In genomic region chr7:98216941-98217622, GRCh38 we compare ENCODE assay signal across 23 cellular contexts. TPM values are rescaled to one million over a fixed set of nuclear protein-coding genes. Genes with fewer than 3 reads are reported as not detected.
DNase-seq lines count a peak whose midpoint lies in the region; ATAC-seq, FAIRE-seq and TF ChIP-seq lines count a peak whose summit lies in the region.
"Had no signal": no experiment of that assay in that cellular context is flagged by ENCODE, and none has a peak within 500 bp of the region (broad histone marks: within the 10 kb centered on the region; RNA-seq: fewer than 3 reads in every experiment).

No MANE protein-coding gene starts in this region.

- no peak for TF ChIP-seq CTCF in right lobe of liver (IDR thresholded peaks at IDR 0.05)
- TF ChIP-seq CTCF in HepG2 (CRISPR knock-in tag; IDR thresholded peaks at IDR 0.05), result no peak
- no peak for TF ChIP-seq CTCF in left ventricle myocardium inferior (IDR thresholded peaks at IDR 0.05; ENCODE audit: borderline replicate concordance)
- no peak for TF ChIP-seq CTCF in HFFc6 (IDR thresholded peaks at IDR 0.05)

- no peak overlapping the region for H2BK5ac ChIP-seq in trophoblast cell (ENCODE audit: low read depth, low read length, poor library complexity)

- TF ChIP-seq RAD21 in HepG2 (CRISPR knock-in tag; IDR thresholded peaks at IDR 0.05), result no peak

- ATAC-seq in right lobe of liver, result no peak
- no peak for ATAC-seq in HepG2
- ATAC-seq in HG02588 (IDR thresholded peaks at IDR 0.05; ENCODE audit: unreplicated experiment), result no peak
- no peak for ATAC-seq in activated CD8-positive, alpha-beta T cell treated with anti-CD3 and anti-CD28 coated beads, Interleukin-2, amount 10 ng/mL, durations not matched to agents 7 days and 5 days
- ATAC-seq: Panc1 had no signal

- no peak overlapping the region for H3K4me3 ChIP-seq in right lobe of liver
- no peak overlapping the region for H3K4me3 ChIP-seq in HepG2 (replicated peaks in 1 of 3; ENCODE audit: insufficient read depth in 1 of 3, low read depth in 2 of 3, low read length in 3 of 3)
- H3K4me3 ChIP-seq in left ventricle myocardium inferior, result no peak overlapping the region
- H3K4me3 ChIP-seq in trophoblast cell (ENCODE audit: low read depth, low read length), result no peak overlapping the region

- CTCF ChIA-PET in HepG2 (lab: Yijun Ruan, JAX; ENCODE audit: low intra/inter-chr PET ratio, low total read pairs), result no interaction called here
- CTCF ChIA-PET in activated CD8-positive, alpha-beta T cell treated with anti-CD3 and anti-CD28 coated beads, Interleukin-2, amount 10 ng/mL, durations not matched to agents 7 days and 5 days (lab: Charles Lee), result no interaction called here

- DNase-seq in right lobe of liver (peak in 2 of 3 donors; percentile 13 to 37), HepG2 (ENCODE audit: low spot score) (no peak), left ventricle myocardium inferior (peak; percentile 10), trophoblast cell (no peak), HFFc6 (no peak)
- no peak for DNase-seq in activated CD8-positive, alpha-beta T cell treated with anti-CD3 and anti-CD28 coated beads, Interleukin-2, amount 10 ng/mL, durations not matched to agents 7 days and 5 days
- DNase-seq: AML-193; CD4-positive, alpha-beta memory T cell; DMS79 treated with DMSO at 0.1 percent for 48 hours; GOT3; NCI-H1436; NCI-H2029 treated with DMSO at 0.1 percent for 48 hours; NCI-H510A; NCI-H82; SHP77 had no signal

- no peak overlapping the region for H4K91ac ChIP-seq in trophoblast cell (ENCODE audit: low read depth, low read length)

- peaks cover 5% of the 10 kb centered on the region for H3K4me1 Mint-ChIP-seq in activated CD8-positive, alpha-beta T cell treated with anti-CD3 and anti-CD28 coated beads, Interleukin-2, amount 10 ng/mL, durations not matched to agents 7 days and 5 days (ENCODE audit: low read depth)
- H3K4me1 Mint-ChIP-seq in HFFc6 (ENCODE audit: low read depth), result peaks cover 16% of the 10 kb centered on the region

- H3K23ac ChIP-seq in trophoblast cell (ENCODE audit: low read length), result no peak overlapping the region

- no peak overlapping the region for H3K18ac ChIP-seq in trophoblast cell (ENCODE audit: low read length)

- H3K79me2 ChIP-seq in HepG2 (ENCODE audit: insufficient read depth, low read length), result no peaks in the 10 kb centered on the region
- H3K79me2 ChIP-seq in trophoblast cell (ENCODE audit: control insufficient read depth, insufficient read depth, low read length, poor library complexity), result no peaks in the 10 kb centered on the region

- H3K36me3 ChIP-seq in right lobe of liver, result peaks cover 0 to 5% (median 0%) of the 10 kb centered on the region in 4 donors
- no peaks in the 10 kb centered on the region; a peak in 1 of 5 replicates for H3K36me3 ChIP-seq in HepG2 (replicated peaks in 1 of 2; ENCODE audit: control insufficient read depth in 1 of 2, insufficient read depth in 2 of 2, low read length in 2 of 2)
- H3K36me3 ChIP-seq in left ventricle myocardium inferior, result peaks cover 48% of the 10 kb centered on the region
- peaks cover 5 to 6% of the 10 kb centered on the region in 2 experiments for H3K36me3 ChIP-seq in trophoblast cell (ENCODE audit: control insufficient read depth in 1 of 2, insufficient read depth in 2 of 2, low read length in 2 of 2)

- H3K4me2 ChIP-seq in HepG2 (ENCODE audit: low read depth, low read length) (no peak overlapping the region), trophoblast cell (ENCODE audit: low read length) (no peak overlapping the region)

- peaks cover 10% of the 10 kb centered on the region for H3K36me3 Mint-ChIP-seq in activated CD8-positive, alpha-beta T cell treated with anti-CD3 and anti-CD28 coated beads, Interleukin-2, amount 10 ng/mL, durations not matched to agents 7 days and 5 days (ENCODE audit: low read depth)
- peaks cover 11% of the 10 kb centered on the region for H3K36me3 Mint-ChIP-seq in HFFc6 (ENCODE audit: low read depth)

- no peaks in the 10 kb centered on the region for H4K20me1 ChIP-seq in HepG2 (ENCODE audit: insufficient read depth, low read length)

- H4K8ac ChIP-seq in trophoblast cell (ENCODE audit: low read depth, low read length), result no peak overlapping the region

- BruUV-seq in HepG2 (replicated peaks; lab: Mats Ljungman, UMichigan), result no TSS peak

- H4K12ac ChIP-seq in trophoblast cell (ENCODE audit: low read depth, low read length), result peak overlapping the region; percentile 56

- H3K27me3 ChIP-seq in right lobe of liver, result no peaks in the 10 kb centered on the region
- no peaks in the 10 kb centered on the region for H3K27me3 ChIP-seq in HepG2 (ENCODE audit: control insufficient read depth in 1 of 2, insufficient read depth in 2 of 2, low read length in 2 of 2)
- H3K27me3 ChIP-seq in left ventricle myocardium inferior (ENCODE audit: low read depth), result peaks cover 2% of the 10 kb centered on the region
- H3K27me3 ChIP-seq in trophoblast cell (ENCODE audit: insufficient read depth, low read length), result no peaks in the 10 kb centered on the region

- H3K4ac ChIP-seq in trophoblast cell (ENCODE audit: low read depth, low read length), result no peak overlapping the region

- H3K4me1 ChIP-seq in right lobe of liver, result no peaks in the 10 kb centered on the region
- peaks cover 30% of the 10 kb centered on the region for H3K4me1 ChIP-seq in HepG2 (ENCODE audit: insufficient read depth, low read length)
- H3K4me1 ChIP-seq in left ventricle myocardium inferior, result no peaks in the 10 kb centered on the region
- peaks cover 0 to under 1% of the 10 kb centered on the region in 2 experiments for H3K4me1 ChIP-seq in trophoblast cell (ENCODE audit: control insufficient read depth in 1 of 2, insufficient read depth in 2 of 2, low read length in 2 of 2)

- no peak overlapping the region for H2AK5ac ChIP-seq in trophoblast cell (ENCODE audit: low read length)

- no peak for TF ChIP-seq EP300 in HepG2 (IDR thresholded peaks at IDR 0.05; ENCODE audit: low read depth in 2 of 2, low read length in 2 of 2)
- TF ChIP-seq EP300 in HepG2 (CRISPR knock-in tag; IDR thresholded peaks at IDR 0.05; ENCODE audit: borderline replicate concordance), result no peak

- no peaks in the 10 kb centered on the region for H3K27me3 Mint-ChIP-seq in activated CD8-positive, alpha-beta T cell treated with anti-CD3 and anti-CD28 coated beads, Interleukin-2, amount 10 ng/mL, durations not matched to agents 7 days and 5 days (ENCODE audit: low read depth)
- no peaks in the 10 kb centered on the region; the same call in 1 of the 2 replicates for H3K27me3 Mint-ChIP-seq in HFFc6 (ENCODE audit: insufficient read depth)
- H3K27me3 Mint-ChIP-seq: CD4-positive, alpha-beta memory T cell had no signal

- POLR2A ChIA-PET in HepG2 (lab: Yijun Ruan, JAX), result no interaction called here
- POLR2A ChIA-PET in activated CD8-positive, alpha-beta T cell treated with anti-CD3 and anti-CD28 coated beads, Interleukin-2, amount 10 ng/mL, durations not matched to agents 7 days and 5 days (lab: Charles Lee), result no interaction called here

- H3K27ac Mint-ChIP-seq in activated CD8-positive, alpha-beta T cell treated with anti-CD3 and anti-CD28 coated beads, Interleukin-2, amount 10 ng/mL, durations not matched to agents 7 days and 5 days, result no peak overlapping the region
- no peak overlapping the region for H3K27ac Mint-ChIP-seq in HFFc6

- no CpG with 5 or more reads among the region's 24 CpGs for WGBS in right lobe of liver (ENCODE audit: insufficient coverage, low coverage, low lambda C conversion rate, missing lambda C conversion rate)
- WGBS in HepG2 (ENCODE audit: low lambda C conversion rate), result 89% methylated on average over 11 of the region's 24 CpGs
- no CpG with 5 or more reads among the region's 24 CpGs for WGBS in trophoblast cell (ENCODE audit: extremely low coverage, insufficient coverage, insufficient read length)

- H3K9me3 ChIP-seq in right lobe of liver (no peaks in the 10 kb centered on the region), HepG2 (ENCODE audit: low read length) (no peaks in the 10 kb centered on the region), left ventricle myocardium inferior (replicated peaks) (no peaks in the 10 kb centered on the region), trophoblast cell (ENCODE audit: insufficient read depth, low read depth, low read length) (peaks cover 2% of the 10 kb centered on the region)

- no peak overlapping the region for H3K14ac ChIP-seq in trophoblast cell (ENCODE audit: low read length)

- no peaks in the 10 kb centered on the region for H3K79me1 ChIP-seq in trophoblast cell (ENCODE audit: low read length)

- H3K9ac ChIP-seq in HepG2 (ENCODE audit: insufficient read depth, low read depth, low read length) (no peak overlapping the region), trophoblast cell (ENCODE audit: low read length) (no peak overlapping the region)

- TF ChIP-seq POLR2A in right lobe of liver (IDR thresholded peaks at IDR 0.05) (no peak), HepG2 (IDR thresholded peaks at IDR 0.05; ENCODE audit: insufficient read depth in 1 of 2, low read depth in 2 of 2, low read length in 2 of 2) (no peak)

- H3K27ac ChIP-seq in right lobe of liver, result no peak overlapping the region
- H3K27ac ChIP-seq in HepG2 (ENCODE audit: extremely low read length, insufficient read depth, low read length), result no peak overlapping the region
- H3K27ac ChIP-seq in left ventricle myocardium inferior (replicated peaks), result no peak overlapping the region
- H3K27ac ChIP-seq in trophoblast cell (ENCODE audit: low read depth, low read length), result no peak overlapping the region

- in situ Hi-C loops in HepG2 (cut with HindIII; ENCODE audit: extremely low pct_ligation_motif_present, low pct_unique_long_range_greater_than_20kb), result no loop called here

- H3K4me3 Mint-ChIP-seq in activated CD8-positive, alpha-beta T cell treated with anti-CD3 and anti-CD28 coated beads, Interleukin-2, amount 10 ng/mL, durations not matched to agents 7 days and 5 days, result no peak overlapping the region
- no peak overlapping the region for H3K4me3 Mint-ChIP-seq in HFFc6
- H3K4me3 Mint-ChIP-seq: CD4-positive, alpha-beta memory T cell; IgD-negative memory B cell had no signal

- no peaks in the 10 kb centered on the region for H3K9me3 Mint-ChIP-seq in activated CD8-positive, alpha-beta T cell treated with anti-CD3 and anti-CD28 coated beads, Interleukin-2, amount 10 ng/mL, durations not matched to agents 7 days and 5 days (ENCODE audit: insufficient read depth)
- no peaks in the 10 kb centered on the region for H3K9me3 Mint-ChIP-seq in HFFc6
- H3K9me3 Mint-ChIP-seq: CD4-positive, alpha-beta memory T cell; IgD-negative memory B cell had no signal

- no peak for FAIRE-seq in HepG2 (lab: Jason Lieb, UNC)
- FAIRE-seq: D721Med, G401.6, GM12891, GM19239 had no signal

- no peak overlapping the region for H2BK120ac ChIP-seq in trophoblast cell (ENCODE audit: insufficient read depth, low read length, poor library complexity)

- intact Hi-C loops in right lobe of liver (cut with DNase I) (no loop called here), HepG2 (cut with micrococcal nuclease; ENCODE audit: unreplicated experiment) (no loop called here), left ventricle myocardium inferior (cut with micrococcal nuclease) (no loop called here)

- H2AFZ ChIP-seq in HepG2 (ENCODE audit: low read length) (no peak overlapping the region), trophoblast cell (ENCODE audit: insufficient read depth, low read length, poor library complexity) (no peak overlapping the region)

- H2BK12ac ChIP-seq in trophoblast cell (ENCODE audit: low read length), result no peak overlapping the region

RNA-seq across cellular contexts. Expression of gene BHLHA15, which starts 5.8 kb away (rescaled TPM):
- total RNA-seq in right lobe of liver, result 10 to 100 TPM in 2 of 6 experiments, 1 to 10 TPM in 4; 2.3 to 25.9 (median 5.3) TPM
- 4.4 and 6.1 TPM in 2 replicates for total RNA-seq in HepG2 (2016; rRNA removed; fragmentation: Illumina TruSeq; extraction: Trizol)
- 0.44 and 1.3 TPM in 2 replicates for total RNA-seq in HepG2 (2016; cell fraction: cytosol; rRNA removed; fragmentation: Illumina TruSeq; extraction: Trizol; ENCODE audit: low read depth)
- total RNA-seq in HepG2 (2016; cell fraction: insoluble cytoplasmic fraction; rRNA removed; fragmentation: Illumina TruSeq; extraction: Trizol), result 4.0 and 5.3 TPM in 2 replicates
- total RNA-seq in HepG2 (2016; cell fraction: membrane; rRNA removed; fragmentation: Illumina TruSeq; extraction: Trizol), result 2.9 and 3.3 TPM in 2 replicates
- total RNA-seq in HepG2 (2016; cell fraction: nucleus; rRNA removed; fragmentation: Illumina TruSeq; extraction: Trizol), result 3.8 and 5.3 TPM in 2 replicates
- polyA plus RNA-seq in HepG2 (2011; rRNA removed), result 1.9 and 2.3 TPM in 2 replicates
- polyA plus RNA-seq in HepG2 (2011; cell fraction: cytosol; rRNA removed), result 2.0 and 3.2 TPM in 2 replicates
- polyA plus RNA-seq in HepG2 (2011; cell fraction: nucleus; rRNA removed), result 2.5 and 3.0 TPM in 2 replicates
- polyA plus RNA-seq in HepG2 (2012), result 0.83 and 1.6 TPM in 2 replicates
- 0.18 and 0.37 TPM in 2 replicates for polyA plus RNA-seq in HepG2 (2016; cell fraction: cytosol; fragmentation: Illumina TruSeq; extraction: Trizol; ENCODE audit: low read depth)
- polyA plus RNA-seq in HepG2 (2016; cell fraction: insoluble cytoplasmic fraction; fragmentation: Illumina TruSeq; extraction: Trizol; ENCODE audit: low read depth), result 2.3 and 3.1 TPM in 2 replicates
- polyA plus RNA-seq in HepG2 (2016; cell fraction: membrane; fragmentation: Illumina TruSeq; extraction: Trizol; ENCODE audit: low read depth), result 0.77 and 1.0 TPM in 2 replicates
- polyA plus RNA-seq in HepG2 (2016; cell fraction: nucleus; fragmentation: Illumina TruSeq; extraction: Trizol; ENCODE audit: insufficient read depth, low read depth), result 3.6 and 4.4 TPM in 2 replicates
- polyA minus RNA-seq in HepG2 (2011; rRNA and poly(A)+ RNA removed; ENCODE audit: low replicate concordance), result 2.7 TPM in 1 of 2 replicates, not detected in the other
- polyA minus RNA-seq in HepG2 (2011; cell fraction: cytosol; rRNA and poly(A)+ RNA removed), result 2.5 and 3.4 TPM in 2 replicates
- 1.8 and 2.7 TPM in 2 replicates for polyA minus RNA-seq in HepG2 (2011; cell fraction: nucleus; rRNA and poly(A)+ RNA removed)
- total RNA-seq in left ventricle myocardium inferior, result not detected
- 20.7 and 22.5 TPM in 2 replicates for polyA plus RNA-seq in trophoblast cell (2013)
- not detected for total RNA-seq in activated CD8-positive, alpha-beta T cell treated with anti-CD3 and anti-CD28 coated beads, Interleukin-2, amount 10 ng/mL, durations not matched to agents 7 days and 5 days
- under 1 TPM in 1 of 6 experiments, not detected in 5; 0.33 TPM for total RNA-seq in HFFc6 (2021; fragmentation: NEBNext Ultra II Directional; extraction: Animal tissue kit (Norgen Biotek cat#: 25700))
- total RNA-seq: CD4-positive, alpha-beta memory T cell; LHCN-M2 had no signal
- polyA plus RNA-seq: CD4-positive, alpha-beta memory T cell had no signal

RNA-seq across cellular contexts. Expression of gene TECPR1, which starts 35.0 kb away (rescaled TPM):
- total RNA-seq in right lobe of liver (10 to 100 TPM in 5 of 6 experiments, 1 to 10 TPM in 1; 9.4 to 14.9 (median 12.4) TPM), HepG2 (2016; rRNA removed; fragmentation: Illumina TruSeq; extraction: Trizol) (6.3 and 8.3 TPM in 2 replicates), left ventricle myocardium inferior (17.3 TPM)
- total RNA-seq in HepG2 (2016; cell fraction: cytosol; rRNA removed; fragmentation: Illumina TruSeq; extraction: Trizol; ENCODE audit: low read depth), result 1.5 and 2.3 TPM in 2 replicates
- total RNA-seq in HepG2 (2016; cell fraction: insoluble cytoplasmic fraction; rRNA removed; fragmentation: Illumina TruSeq; extraction: Trizol), result 5.7 and 9.5 TPM in 2 replicates
- 2.0 and 2.8 TPM in 2 replicates for total RNA-seq in HepG2 (2016; cell fraction: membrane; rRNA removed; fragmentation: Illumina TruSeq; extraction: Trizol)
- 10.0 and 10.5 TPM in 2 replicates for total RNA-seq in HepG2 (2016; cell fraction: nucleus; rRNA removed; fragmentation: Illumina TruSeq; extraction: Trizol)
- 2.3 and 2.5 TPM in 2 replicates for polyA plus RNA-seq in HepG2 (2011; rRNA removed)
- 1.4 and 2.3 TPM in 2 replicates for polyA plus RNA-seq in HepG2 (2011; cell fraction: cytosol; rRNA removed)
- polyA plus RNA-seq in HepG2 (2011; cell fraction: nucleus; rRNA removed), result 15.9 and 17.4 TPM in 2 replicates
- polyA plus RNA-seq in HepG2 (2012), result 4.7 and 7.6 TPM in 2 replicates
- polyA plus RNA-seq in HepG2 (2016; cell fraction: cytosol; fragmentation: Illumina TruSeq; extraction: Trizol; ENCODE audit: low read depth), result 0.37 and 0.40 TPM in 2 replicates
- 2.7 and 2.9 TPM in 2 replicates for polyA plus RNA-seq in HepG2 (2016; cell fraction: insoluble cytoplasmic fraction; fragmentation: Illumina TruSeq; extraction: Trizol; ENCODE audit: low read depth)
- polyA plus RNA-seq in HepG2 (2016; cell fraction: membrane; fragmentation: Illumina TruSeq; extraction: Trizol; ENCODE audit: low read depth), result 0.61 and 0.71 TPM in 2 replicates
- polyA plus RNA-seq in HepG2 (2016; cell fraction: nucleus; fragmentation: Illumina TruSeq; extraction: Trizol; ENCODE audit: insufficient read depth, low read depth), result 15.6 and 16.9 TPM in 2 replicates
- 2.3 and 6.5 TPM in 2 replicates for polyA minus RNA-seq in HepG2 (2011; rRNA and poly(A)+ RNA removed; ENCODE audit: low replicate concordance)
- 2.5 and 4.0 TPM in 2 replicates for polyA minus RNA-seq in HepG2 (2011; cell fraction: cytosol; rRNA and poly(A)+ RNA removed)
- polyA minus RNA-seq in HepG2 (2011; cell fraction: nucleus; rRNA and poly(A)+ RNA removed), result 5.9 and 7.1 TPM in 2 replicates
- 4.5 and 4.7 TPM in 2 replicates for polyA plus RNA-seq in trophoblast cell (2013)
- total RNA-seq in activated CD8-positive, alpha-beta T cell treated with anti-CD3 and anti-CD28 coated beads, Interleukin-2, amount 10 ng/mL, durations not matched to agents 7 days and 5 days, result 10 to 100 TPM; 49.3 to 55.9 TPM
- total RNA-seq in HFFc6 (2021; fragmentation: NEBNext Ultra II Directional; extraction: Animal tissue kit (Norgen Biotek cat#: 25700)), result 10 to 100 TPM; 25.6 to 35.6 (median 29.3) TPM

Comparison
In these comparisons a context has a peak if more than half of its experiments do, and no peak if none do; other contexts are left out.
1. DNase-seq: peak in right lobe of liver (2 of 3) and left ventricle myocardium inferior (single experiment); none in HepG2 (single experiment), trophoblast cell (0 of 2), activated CD8-positive, alpha-beta T cell treated with anti-CD3 and anti-CD28 coated beads, Interleukin-2, amount 10 ng/mL, durations not matched to agents 7 days and 5 days (single experiment) and HFFc6 (single experiment).